14 cellular contexts compared by ENCODE assay signal in genomic region chr16:48590476-48590875, GRCh38.
"Had no signal": no experiment of that assay in that cellular context is flagged by ENCODE, and none has a peak within 500 bp of the region (broad histone marks: within the 10 kb centered on the region; RNA-seq: fewer than 3 reads in every experiment).

No MANE protein-coding gene starts in this region.

- DNase-seq: activated CD4-positive, alpha-beta T cell treated with anti-CD3 and anti-CD28 coated beads, Interleukin-2, amount 50 U/mL, for 48 hours; activated CD4-positive, CD25-positive, alpha-beta regulatory T cell treated with anti-CD3 and anti-CD28 coated beads, Interleukin-2, amount 50 U/mL, for 72 hours; activated T-cell treated with anti-CD3 and anti-CD28 coated beads, Interleukin-2, amount 50 U/mL, for 48 hours; adrenal gland; esophagus squamous epithelium; glutamatergic neuron; kidney glomerular epithelial cell; lower lobe of right lung; SK-N-SH; stimulated activated CD4-positive, alpha-beta T cell treated with anti-CD3 and anti-CD28 coated beads, Interleukin-1b, Interleukin-23, amount 100 ng/mL, for 48 hours; T-cell; tibial artery; uterus had no signal

- H3K4me3 Mint-ChIP-seq: neural crest cell, T-cell had no signal

- H3K4me1 ChIP-seq: uterus had no signal

- H3K27me3 ChIP-seq: adrenal gland, esophagus squamous epithelium, tibial artery, uterus had no signal

- H3K4me1 Mint-ChIP-seq: neural crest cell had no signal

- H3K27ac Mint-ChIP-seq: T-cell had no signal

- H3K9me3 ChIP-seq: tibial artery, uterus had no signal

- H3K4me3 ChIP-seq: adrenal gland, esophagus squamous epithelium, lower lobe of right lung, tibial artery, uterus had no signal

- H3K27me3 Mint-ChIP-seq: T-cell had no signal

- H3K36me3 ChIP-seq: adrenal gland, lower lobe of right lung, uterus had no signal

- H3K27ac ChIP-seq: adrenal gland, esophagus squamous epithelium, lower lobe of right lung, tibial artery, uterus had no signal
